20 cellular contexts compared by ENCODE assay signal in the genomic region with DNA sequence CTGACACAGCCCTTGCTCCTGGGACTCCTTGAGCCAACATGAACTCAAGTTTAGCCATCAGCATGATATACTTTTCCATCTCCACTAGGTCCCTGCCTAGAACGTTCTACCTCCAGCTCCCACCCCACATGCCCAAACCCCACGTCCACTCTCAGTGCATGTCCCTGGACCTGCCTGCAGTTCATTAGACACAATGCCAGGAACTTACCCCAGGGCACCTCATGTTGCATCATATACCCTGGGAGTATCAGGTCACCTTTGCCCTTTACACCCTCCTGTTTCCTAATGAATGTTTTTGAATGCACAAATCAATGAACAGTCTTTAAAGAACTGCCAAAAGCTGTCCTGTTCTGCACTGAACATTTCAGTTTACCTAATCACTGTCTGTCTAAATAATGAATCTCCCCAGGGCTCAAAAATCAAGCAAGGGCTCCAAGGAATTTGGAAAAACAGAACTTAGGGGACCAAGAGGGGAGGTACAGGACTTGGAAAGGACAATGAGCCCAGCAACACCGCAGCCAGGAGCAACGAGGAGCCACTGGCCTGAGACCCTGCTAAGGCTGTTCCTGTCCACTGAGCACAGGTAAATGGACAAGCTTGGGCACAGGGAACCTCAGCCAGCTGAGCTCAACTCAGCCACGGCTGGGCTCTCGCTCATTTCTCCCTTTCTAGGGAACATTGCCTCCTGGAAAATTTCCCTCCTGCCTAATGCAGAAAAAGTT. TPM values are rescaled to one million over a fixed set of nuclear protein-coding genes. Genes with fewer than 3 reads are reported as not detected.
A peak's percentile ranks its signal among the peaks of the same experiment; 100 is the strongest.
DNase-seq lines count a peak whose midpoint lies in the region; ATAC-seq, FAIRE-seq and TF ChIP-seq lines count a peak whose summit lies in the region.
"Had no signal": no experiment of that assay in that cellular context is flagged by ENCODE, and none has a peak within 500 bp of the region (broad histone marks: within the 10 kb centered on the region; RNA-seq: fewer than 3 reads in every experiment).

No MANE protein-coding gene starts in this region.

- no peak overlapping the region for H3K4me3 ChIP-seq in BLaER1 treated with 17β-estradiol and CSF1 and Interleukin-3, amounts not matched to agents 10 nM and 100 nM
- H3K4me3 ChIP-seq: A549, SJSA1 had no signal

- no peak for FAIRE-seq in GM19239 (lab: Jason Lieb, UNC)
- FAIRE-seq: A549, D721Med, GM12892 had no signal

- H3K36me3 Mint-ChIP-seq in chondrocyte (ENCODE audit: low read depth), result no peaks in the 10 kb centered on the region
- H3K36me3 Mint-ChIP-seq: CD4-positive, CD25-positive, alpha-beta regulatory T cell had no signal

- H3K27me3 Mint-ChIP-seq in chondrocyte (ENCODE audit: low read depth), result peaks cover 17% of the 10 kb centered on the region

- peak overlapping the region in 8 of 11 experiments; percentile 1 to 58 (median 42); a peak in 14 of 22 replicates for H3K4me2 ChIP-seq in BLaER1 treated with 17β-estradiol and CSF1 and Interleukin-3, amounts not matched to agents 10 nM and 100 nM
- H3K4me2 ChIP-seq: A549 had no signal

- no peaks in the 10 kb centered on the region for H3K9me3 Mint-ChIP-seq in chondrocyte (ENCODE audit: low read depth)

- no peak for ATAC-seq in GM18511 (IDR thresholded peaks at IDR 0.05; ENCODE audit: unreplicated experiment)
- ATAC-seq: A549 had no signal

- no peaks in the 10 kb centered on the region for H3K9me3 ChIP-seq in BLaER1 treated with 17β-estradiol and CSF1 and Interleukin-3, amounts not matched to agents 10 nM and 100 nM (replicated peaks in 1 of 11)
- H3K9me3 ChIP-seq: A549, SJSA1 had no signal

- TF ChIP-seq CTCF in chondrocyte (IDR thresholded peaks at IDR 0.05), result no peak

- H4K20me1 ChIP-seq in BLaER1 treated with 17β-estradiol and CSF1 and Interleukin-3, amounts not matched to agents 10 nM and 100 nM, result no peaks in the 10 kb centered on the region

- H3K27me3 ChIP-seq in BLaER1 treated with 17β-estradiol and CSF1 and Interleukin-3, amounts not matched to agents 10 nM and 100 nM, result no peaks in the 10 kb centered on the region
- H3K27me3 ChIP-seq: SJSA1 had no signal

- H3K4me3 Mint-ChIP-seq in chondrocyte (ENCODE audit: unreplicated experiment), result no peak overlapping the region
- H3K4me3 Mint-ChIP-seq: CD4-positive, CD25-positive, alpha-beta regulatory T cell had no signal

- no peaks in the 10 kb centered on the region for H3K4me1 Mint-ChIP-seq in chondrocyte (ENCODE audit: low read depth)
- H3K4me1 Mint-ChIP-seq: CD4-positive, CD25-positive, alpha-beta regulatory T cell had no signal

- H3K9ac ChIP-seq in BLaER1 treated with 17β-estradiol and CSF1 and Interleukin-3, amounts not matched to agents 10 nM and 100 nM, result no peak overlapping the region

- H3K27ac ChIP-seq in BLaER1 treated with 17β-estradiol and CSF1 and Interleukin-3, amounts not matched to agents 10 nM and 100 nM, result no peak overlapping the region
- H3K27ac ChIP-seq: A549, RWPE1, SJSA1 had no signal

- H3K27ac Mint-ChIP-seq in chondrocyte (ENCODE audit: unreplicated experiment), result peak overlapping the region; percentile 10
- H3K27ac Mint-ChIP-seq: CD4-positive, CD25-positive, alpha-beta regulatory T cell had no signal

- peaks cover 0 to 28% (median 19%) of the 10 kb centered on the region in 10 experiments; a peak in 13 of 20 replicates for H3K4me1 ChIP-seq in BLaER1 treated with 17β-estradiol and CSF1 and Interleukin-3, amounts not matched to agents 10 nM and 100 nM
- H3K4me1 ChIP-seq: A549, SJSA1 had no signal

- H3K36me3 ChIP-seq in BLaER1 treated with 17β-estradiol and CSF1 and Interleukin-3, amounts not matched to agents 10 nM and 100 nM, result no peaks in the 10 kb centered on the region
- H3K36me3 ChIP-seq: SJSA1 had no signal

- peak; percentile 43 for DNase-seq in HuH-7.5 (ENCODE audit: low spot score)
- no peak for DNase-seq in chondrocyte (ENCODE audit: low spot score)
- peak; percentile 10 for DNase-seq in mucosa of gallbladder (ENCODE audit: low spot score)
- no peak for DNase-seq in GM19239 (ENCODE audit: insufficient read length, low spot score)
- no peak for DNase-seq in NCI-H345 treated with DMSO at 0.1 percent for 48 hours (lab: John Stamatoyannopoulos, UW; ENCODE audit: unreplicated experiment)
- DNase-seq in NCI-H1436 treated with DMSO at 0.1 percent for 48 hours (lab: John Stamatoyannopoulos, UW), result no peak
- DNase-seq: CD4-positive, CD25-positive, alpha-beta regulatory T cell; DND-41; GDM1; NCI-H1436; NCI-H2227 treated with DMSO at 0.1 percent for 48 hours; NCI-H526 treated with DMSO at 0.1 percent for 48 hours; NK-92 treated with Interleukin-12 subunit alpha and Interleukin-12 subunit beta, amount 100 ng/mL, for 24 hours had no signal

RNA-seq across cellular contexts. Expression of a gene that starts 7.5 kb away (rescaled TPM):
- total RNA-seq in chondrocyte, result not detected in 3 replicates
- total RNA-seq in mucosa of gallbladder, result 0.98 TPM
- total RNA-seq: CD4-positive, CD25-positive, alpha-beta regulatory T cell; SJSA1 had no signal

Comparison
In these comparisons a context has a peak if more than half of its experiments do, and no peak if none do; other contexts are left out.
1. DNase-seq: peak in HuH-7.5 (single experiment) and mucosa of gallbladder (single experiment); none in chondrocyte (single experiment), GM19239 (single experiment), NCI-H345 treated with DMSO at 0.1 percent for 48 hours (single experiment) and NCI-H1436 treated with DMSO at 0.1 percent for 48 hours (single experiment).